In the genomic region with DNA sequence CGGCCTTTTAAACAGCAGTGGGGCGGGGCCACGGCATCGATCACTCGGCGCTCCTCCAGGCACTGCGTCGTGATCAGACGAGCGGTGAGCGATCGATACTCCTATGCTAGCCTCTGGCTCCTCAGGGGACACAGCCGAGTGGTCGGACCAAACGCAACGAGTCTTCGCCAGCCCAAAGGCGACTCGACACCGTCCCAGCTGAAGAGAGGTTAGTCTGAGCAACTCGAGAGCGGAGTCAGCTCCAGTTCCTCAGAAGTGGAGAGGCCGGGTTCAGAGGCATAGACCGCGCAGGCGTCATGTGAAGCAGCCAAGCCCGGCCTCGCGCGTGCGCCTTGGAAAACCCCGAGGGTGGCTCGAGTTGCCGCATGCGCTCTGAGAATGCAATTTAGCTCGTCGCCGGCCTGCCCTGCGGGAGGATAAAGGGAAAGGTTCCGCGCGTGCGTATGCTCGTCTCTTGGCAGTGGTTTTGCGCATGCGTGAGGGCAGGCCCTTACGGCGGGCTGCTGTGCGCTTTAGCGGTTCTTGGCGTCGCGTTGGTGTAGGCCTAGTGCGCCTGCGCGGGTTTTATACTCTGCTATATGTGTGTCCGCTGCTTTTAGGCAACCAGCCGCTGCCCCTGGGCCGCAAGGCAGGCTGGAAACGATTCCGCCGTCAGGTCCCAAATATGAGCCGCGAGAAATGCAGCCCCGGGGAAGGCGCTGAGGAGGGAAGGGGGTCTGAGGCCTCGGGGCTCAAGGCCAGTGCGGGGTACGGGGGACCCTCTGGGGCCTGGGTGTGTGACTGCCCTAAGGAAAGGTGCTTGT, we compare ENCODE assay signal across 8 cellular contexts. TPM values are rescaled to one million over a fixed set of nuclear protein-coding genes. Genes with fewer than 3 reads are reported as not detected.
DNase-seq lines count a peak whose midpoint lies in the region; ATAC-seq and TF ChIP-seq lines count a peak whose summit lies in the region.

Gene KDM8 (plus strand): TSS at position 98 of the 803 bp plus-strand sequence. CDS start 6,598 bp downstream, outside the sequence.

- peak; percentile 100 for DNase-seq in NCI-H1092 treated with DMSO at 0.1 percent for 48 hours (lab: John Stamatoyannopoulos, UW)
- DNase-seq in SKM-1 (lab: John Stamatoyannopoulos, UW; ENCODE audit: unreplicated experiment): peak; percentile 100
- peak; percentile 100 for DNase-seq in glutamatergic neuron
- DNase-seq in osteoblast (ENCODE audit: insufficient read length, low spot score, missing footprints): peak; percentile 97

- peak; percentile 78 for ATAC-seq in HG02610 (IDR thresholded peaks at IDR 0.05; ENCODE audit: unreplicated experiment)

- peaks cover 52% of the 10 kb centered on the region for H3K4me1 Mint-ChIP-seq in activated naive CD8-positive, alpha-beta T cell (ENCODE audit: low read depth)
- peaks cover 5% of the 10 kb centered on the region for H3K4me1 Mint-ChIP-seq in glutamatergic neuron (ENCODE audit: low read depth, unreplicated experiment)

- H3K4me2 ChIP-seq in osteoblast (ENCODE audit: insufficient read depth, low read length): peak within 1 kb of the TSS; percentile 96

- peak within 1 kb of the TSS; percentile 77 for H3K4me3 ChIP-seq in GM08714 (ENCODE audit: low read length)
- peak within 1 kb of the TSS; percentile 99 for H3K4me3 ChIP-seq in osteoblast (ENCODE audit: insufficient read depth, low read length)
- H3K4me3 ChIP-seq in thymus (ENCODE audit: low read length): peak within 1 kb of the TSS; percentile 90

- peaks cover 10% of the 10 kb centered on the region for H3K79me2 ChIP-seq in osteoblast (ENCODE audit: insufficient read depth, low read length)

- H3K9me3 ChIP-seq in osteoblast (ENCODE audit: low read depth, low read length) (no peaks in the 10 kb centered on the region), thymus (ENCODE audit: control insufficient read depth) (no peaks in the 10 kb centered on the region)

- no peaks in the 10 kb centered on the region for H3K27me3 ChIP-seq in osteoblast (ENCODE audit: insufficient read depth, low read length)
- no peaks in the 10 kb centered on the region for H3K27me3 ChIP-seq in thymus (ENCODE audit: control insufficient read depth, insufficient read depth)

- H3K4me1 ChIP-seq in osteoblast (ENCODE audit: insufficient read depth, low read length) (peaks cover 13% of the 10 kb centered on the region), thymus (ENCODE audit: control insufficient read depth, insufficient read depth, low read length) (peaks cover 14% of the 10 kb centered on the region)

- H2AFZ ChIP-seq in osteoblast (ENCODE audit: low read length): peak within 1 kb of the TSS; percentile 100

- no peak for TF ChIP-seq CTCF in glutamatergic neuron (IDR thresholded peaks at IDR 0.05; ENCODE audit: partially characterized antibody, unreplicated experiment)
- no peak for TF ChIP-seq CTCF in osteoblast (IDR thresholded peaks at IDR 0.05; ENCODE audit: extremely low read depth, low read depth, low read length)

- WGBS in thymus: under 1% methylated on average over 69 of the region's 69 CpGs

- H3K27ac ChIP-seq in osteoblast (ENCODE audit: low read depth, low read length): peak within 1 kb of the TSS; percentile 100
- H3K27ac ChIP-seq in thymus (ENCODE audit: low read depth): peak within 1 kb of the TSS; percentile 99

- peaks cover 2% of the 10 kb centered on the region for H3K36me3 Mint-ChIP-seq in activated naive CD8-positive, alpha-beta T cell
- no peaks in the 10 kb centered on the region for H3K36me3 Mint-ChIP-seq in glutamatergic neuron (ENCODE audit: unreplicated experiment)

- peak within 1 kb of the TSS; percentile 100 for H3K27ac Mint-ChIP-seq in activated naive CD8-positive, alpha-beta T cell
- peak within 1 kb of the TSS; percentile 100 for H3K27ac Mint-ChIP-seq in glutamatergic neuron (ENCODE audit: unreplicated experiment)

- no peaks in the 10 kb centered on the region for H3K27me3 Mint-ChIP-seq in activated naive CD8-positive, alpha-beta T cell
- H3K27me3 Mint-ChIP-seq in glutamatergic neuron (ENCODE audit: unreplicated experiment): peaks cover 7% of the 10 kb centered on the region

- H3K9me3 Mint-ChIP-seq in activated naive CD8-positive, alpha-beta T cell (ENCODE audit: low read depth): no peaks in the 10 kb centered on the region
- peaks cover 19% of the 10 kb centered on the region for H3K9me3 Mint-ChIP-seq in glutamatergic neuron (ENCODE audit: unreplicated experiment)

- H3K36me3 ChIP-seq in osteoblast (ENCODE audit: insufficient read depth, low read length) (no peaks in the 10 kb centered on the region), thymus (ENCODE audit: control insufficient read depth, insufficient read depth) (no peaks in the 10 kb centered on the region)

- H4K20me1 ChIP-seq in osteoblast (ENCODE audit: insufficient read depth, low read length): no peaks in the 10 kb centered on the region

- H3K4me3 Mint-ChIP-seq in activated naive CD8-positive, alpha-beta T cell: peak within 1 kb of the TSS; percentile 100
- peak within 1 kb of the TSS; percentile 98 for H3K4me3 Mint-ChIP-seq in glutamatergic neuron (ENCODE audit: unreplicated experiment)

RNA-seq across cellular contexts. Expression of gene KDM8, which starts in this region (rescaled TPM):
- total RNA-seq in glutamatergic neuron (ENCODE audit: unreplicated experiment) (9.6 TPM), osteoblast (2.9 and 6.2 TPM in 2 replicates)
- polyA plus RNA-seq in thymus: 7.1 TPM

Comparison
In these comparisons a context has a peak if more than half of its experiments do, and no peak if none do; other contexts are left out.
1. Peak in every context shown above with its lines: DNase-seq, ATAC-seq, H3K4me3 ChIP-seq and H3K27ac ChIP-seq.